10 cellular contexts compared by ENCODE assay signal in the genomic region with DNA sequence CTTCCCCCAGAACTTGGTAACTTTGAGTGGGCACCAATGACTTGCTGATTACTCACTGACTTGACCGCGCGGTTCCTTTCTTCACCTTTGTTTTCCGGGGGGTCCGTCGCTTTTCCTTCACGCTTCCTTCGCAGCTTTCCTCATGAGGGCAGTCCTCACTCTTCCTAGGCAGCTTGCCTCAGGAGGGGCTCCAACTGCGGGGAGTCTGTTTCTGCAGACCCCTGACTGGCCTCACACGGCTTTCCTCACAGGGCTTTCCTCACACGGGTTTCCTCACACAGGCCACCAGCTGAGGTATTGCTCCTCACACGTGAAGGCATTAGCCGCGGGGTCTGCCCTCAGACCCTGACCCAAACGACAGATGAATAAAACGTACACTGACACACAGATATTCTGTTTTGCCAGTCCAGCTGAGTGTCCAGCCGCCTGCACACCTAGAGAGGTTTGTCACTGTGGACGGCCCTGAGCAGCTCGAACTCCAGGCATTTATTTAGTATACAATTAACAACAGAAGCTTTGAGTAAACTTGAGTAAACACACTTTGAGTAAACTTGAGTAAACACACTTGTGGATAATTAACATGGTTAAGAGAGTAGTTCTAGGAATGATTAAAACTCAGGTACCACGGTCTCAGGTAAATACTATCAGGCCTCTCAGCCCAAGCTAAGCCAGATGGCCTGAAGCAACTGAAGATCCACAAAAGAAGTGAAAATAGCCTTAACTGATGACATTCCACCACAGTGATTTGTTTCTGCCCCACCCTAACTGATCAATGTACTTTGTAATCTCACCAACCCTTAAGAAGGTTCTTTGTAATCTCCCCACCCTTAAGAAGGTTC. TPM values are rescaled to one million over a fixed set of nuclear protein-coding genes. Genes with fewer than 3 reads are reported as not detected.
DNase-seq lines count a peak whose midpoint lies in the region; ATAC-seq and TF ChIP-seq lines count a peak whose summit lies in the region.
"Had no signal": no experiment of that assay in that cellular context is flagged by ENCODE, and none has a peak within 500 bp of the region (broad histone marks: within the 10 kb centered on the region; RNA-seq: fewer than 3 reads in every experiment).

No MANE protein-coding gene starts in this region.

- H3K9ac ChIP-seq in DND-41 (ENCODE audit: low read depth, low read length) (no peak overlapping the region), MM.1S (ENCODE audit: low read length) (no peak overlapping the region)

- no peaks in the 10 kb centered on the region for H3K9me2 ChIP-seq in MM.1S (replicated peaks; ENCODE audit: insufficient read depth, low read length)

- H3K9me3 ChIP-seq in DND-41 (ENCODE audit: insufficient read depth, low read length, severe bottlenecking): no peaks in the 10 kb centered on the region
- no peaks in the 10 kb centered on the region for H3K9me3 ChIP-seq in MM.1S (replicated peaks; ENCODE audit: insufficient read depth, low read length)
- H3K9me3 ChIP-seq in MG63: no peaks in the 10 kb centered on the region

- no peak overlapping the region for H3K27ac ChIP-seq in DND-41 (ENCODE audit: low read length)
- H3K27ac ChIP-seq in MM.1S (ENCODE audit: low read length): no peak overlapping the region
- H3K27ac ChIP-seq: SK-N-MC had no signal

- peaks cover 5% of the 10 kb centered on the region for H3K36me3 Mint-ChIP-seq in progenitor cell of endocrine pancreas (ENCODE audit: insufficient read depth)

- H3K27me3 Mint-ChIP-seq in progenitor cell of endocrine pancreas: no peaks in the 10 kb centered on the region

- DNase-seq in DND-41: no peak
- DNase-seq in MM.1S: no peak
- no peak for DNase-seq in epithelial cell of proximal tubule (ENCODE audit: low read depth)
- DNase-seq in progenitor cell of endocrine pancreas (ENCODE audit: low spot score, unreplicated experiment): no peak
- DNase-seq in nucleus accumbens (lab: John Stamatoyannopoulos, UW): no peak
- DNase-seq in MG63: no peak
- DNase-seq: activated gamma-delta T cell had no signal

- ATAC-seq in DND-41 (ENCODE audit: insufficient read depth, low read depth) (no peak), HG03045 (IDR thresholded peaks at IDR 0.05; ENCODE audit: unreplicated experiment) (no peak), GM18502 (IDR thresholded peaks at IDR 0.05; ENCODE audit: poor library complexity, unreplicated experiment) (no peak)

- TF ChIP-seq CTCF in DND-41 (IDR thresholded peaks at IDR 0.05; ENCODE audit: borderline replicate concordance, extremely low read depth, low read length, poor library complexity, severe bottlenecking) (no peak), MM.1S (IDR thresholded peaks at IDR 0.05; ENCODE audit: low read length) (no peak), epithelial cell of proximal tubule (conservative IDR thresholded peaks at IDR 0.05; ENCODE audit: low read depth, low read length) (no peak), progenitor cell of endocrine pancreas (IDR thresholded peaks at IDR 0.05; ENCODE audit: unreplicated experiment) (no peak)

- peaks cover 16% of the 10 kb centered on the region for H3K4me1 ChIP-seq in DND-41 (ENCODE audit: insufficient read depth, low read length)
- 0 out of 2 replicates have a peak, but pooled peaks cover 4% of the 10 kb centered on the region for H3K4me1 ChIP-seq in MM.1S (ENCODE audit: low read length)

- no peak overlapping the region for H3K4me3 ChIP-seq in DND-41 (ENCODE audit: low read depth in 1 of 2, low read length in 2 of 2)
- no peak overlapping the region for H3K4me3 ChIP-seq in MM.1S (ENCODE audit: low read length)
- peak overlapping the region; percentile 52 for H3K4me3 ChIP-seq in epithelial cell of proximal tubule (ENCODE audit: low read depth, low read length)
- H3K4me3 ChIP-seq in MG63: no peak overlapping the region

- H3F3A ChIP-seq in MM.1S (ENCODE audit: insufficient read depth, low read length): no peaks in the 10 kb centered on the region

- no peaks in the 10 kb centered on the region for H3K9me3 Mint-ChIP-seq in progenitor cell of endocrine pancreas (ENCODE audit: low read depth)

- H3K27me3 ChIP-seq in DND-41 (ENCODE audit: insufficient read depth, low read length, poor library complexity) (peaks cover 15% of the 10 kb centered on the region), MM.1S (replicated peaks; ENCODE audit: insufficient read depth, low read length) (no peaks in the 10 kb centered on the region), MG63 (peaks cover 23% of the 10 kb centered on the region)

- H3K4me2 ChIP-seq in DND-41 (ENCODE audit: insufficient read depth, low read length) (peak overlapping the region; percentile 78; the same call in 1 of the 2 replicates), MM.1S (ENCODE audit: low read depth, low read length) (peak overlapping the region; percentile 72)

- peak overlapping the region; percentile 99 for H3K27ac Mint-ChIP-seq in progenitor cell of endocrine pancreas

- H4K20me1 ChIP-seq in DND-41 (ENCODE audit: insufficient read depth, low read length): no peaks in the 10 kb centered on the region
- H4K20me1 ChIP-seq in MM.1S (ENCODE audit: insufficient read depth, low read length): no peaks in the 10 kb centered on the region

- H3K79me2 ChIP-seq in DND-41 (ENCODE audit: insufficient read depth, low read length): no peaks in the 10 kb centered on the region
- no peaks in the 10 kb centered on the region for H3K79me2 ChIP-seq in MM.1S (ENCODE audit: low read length)

- H3K36me3 ChIP-seq in DND-41 (ENCODE audit: insufficient read depth, low read length) (no peaks in the 10 kb centered on the region), MM.1S (replicated peaks; ENCODE audit: insufficient read depth, low read length) (no peaks in the 10 kb centered on the region), MG63 (no peaks in the 10 kb centered on the region)

- peak overlapping the region; percentile 89; the same call in 1 of the 2 replicates for H2AFZ ChIP-seq in DND-41 (ENCODE audit: low read depth, low read length)
- H2AFZ ChIP-seq in MM.1S (ENCODE audit: low read length): peak overlapping the region; percentile 99

- H3K4me3 Mint-ChIP-seq in progenitor cell of endocrine pancreas (ENCODE audit: low read depth): peak overlapping the region; percentile 83

- peaks cover 55% of the 10 kb centered on the region for H3K4me1 Mint-ChIP-seq in progenitor cell of endocrine pancreas (ENCODE audit: low read depth)

RNA-seq across cellular contexts. Expression of a gene that starts 16.1 kb away (rescaled TPM):
- total RNA-seq in epithelial cell of proximal tubule: not detected in 2 replicates
- total RNA-seq in progenitor cell of endocrine pancreas: 8.8 and 11.1 TPM in 2 replicates
- total RNA-seq in MG63 (2014; rRNA removed; shearing (Covaris generic); ENCODE audit: low replicate concordance): not detected in 2 replicates

RNA-seq across cellular contexts. Expression of a gene that starts 27.5 kb away (rescaled TPM):
- total RNA-seq in epithelial cell of proximal tubule (38.9 and 50.6 TPM in 2 replicates), progenitor cell of endocrine pancreas (31.3 and 32.7 TPM in 2 replicates)
- total RNA-seq in MG63 (2014; rRNA removed; shearing (Covaris generic); ENCODE audit: low replicate concordance): 32.3 and 75.0 TPM in 2 replicates
